Comparison of ENCODE assay signal across 8 cellular contexts in genomic region chr16:3401719-3402397, GRCh38. TPM values are rescaled to one million over a fixed set of nuclear protein-coding genes. Genes with fewer than 3 reads are reported as not detected.
DNase-seq lines count a peak whose midpoint lies in the region; ATAC-seq and TF ChIP-seq lines count a peak whose summit lies in the region.

No MANE protein-coding gene starts in this region.

- H3K27me3 ChIP-seq in ascending aorta (no peaks in the 10 kb centered on the region), thymus (ENCODE audit: control insufficient read depth, insufficient read depth) (no peaks in the 10 kb centered on the region)

- no peak for ATAC-seq in HG02763 (IDR thresholded peaks at IDR 0.05; ENCODE audit: unreplicated experiment)

- intact Hi-C loops in ascending aorta (cut with DNase I): loop anchor here (1.0 to 2.0 kb wide), 7 partner anchors 41 to 167 kb away; partner anchors contain the start of genes NAA60, TIGD7, ZNF200 and ZNF263

- H3K9me3 ChIP-seq in ascending aorta (peaks cover 26 to 52% of the 10 kb centered on the region in 2 donors), thymus (ENCODE audit: control insufficient read depth) (peaks cover 10% of the 10 kb centered on the region)

- peak; percentile 9 for DNase-seq in EL
- no peak for DNase-seq in Jurkat, Clone E6-1 (ENCODE audit: low read depth, low spot score)
- DNase-seq in ascending aorta (ENCODE audit: low spot score in 2 of 2): no peak
- peak; percentile 51 for DNase-seq in left kidney (ENCODE audit: low read depth, low spot score)
- no peak for DNase-seq in NCI-H1048 (lab: John Stamatoyannopoulos, UW)
- DNase-seq in NCI-H1930 (lab: John Stamatoyannopoulos, UW): no peak

- H3K4me3 ChIP-seq in Jurkat, Clone E6-1 (ENCODE audit: low read length): peak overlapping the region; percentile 91
- H3K4me3 ChIP-seq in ascending aorta (peak overlapping the region; percentile 74 to 95), thymus (ENCODE audit: low read length) (peak overlapping the region; percentile 72)

- 55% methylated on average over 17 of the region's 17 CpGs for WGBS in thymus

- H3K27ac ChIP-seq in ascending aorta (peak overlapping the region; percentile 79 to 91), thymus (ENCODE audit: low read depth) (peak overlapping the region; percentile 90)

- H3K36me3 ChIP-seq in ascending aorta (peaks cover 33 to 51% of the 10 kb centered on the region in 2 donors), thymus (ENCODE audit: control insufficient read depth, insufficient read depth) (peaks cover 32% of the 10 kb centered on the region)

- TF ChIP-seq CTCF in ascending aorta (IDR thresholded peaks at IDR 0.05): no peak

- peaks cover 3 to 18% of the 10 kb centered on the region in 2 donors for H3K4me1 ChIP-seq in ascending aorta
- H3K4me1 ChIP-seq in thymus (ENCODE audit: control insufficient read depth, insufficient read depth, low read length): peaks cover 11% of the 10 kb centered on the region

RNA-seq across cellular contexts. Expression of gene ZNF174, which starts 0.8 kb away (rescaled TPM):
- polyA plus RNA-seq in Jurkat, Clone E6-1 (2012; ENCODE audit: insufficient read depth, insufficient read length): 12.5 TPM
- 16.0 TPM for total RNA-seq in ascending aorta
- 7.0 TPM for polyA plus RNA-seq in thymus

RNA-seq across cellular contexts. Expression of gene ZSCAN32, which starts 1.1 kb away (rescaled TPM):
- 22.9 TPM for polyA plus RNA-seq in Jurkat, Clone E6-1 (2012; ENCODE audit: insufficient read depth, insufficient read length)
- total RNA-seq in ascending aorta: 4.2 TPM
- polyA plus RNA-seq in thymus: 16.3 TPM

RNA-seq across cellular contexts. Expression of gene ZNF597, which starts 41.4 kb away (rescaled TPM):
- polyA plus RNA-seq in Jurkat, Clone E6-1 (2012; ENCODE audit: insufficient read depth, insufficient read length): 1.4 TPM
- total RNA-seq in ascending aorta: 0.21 TPM
- 2.3 TPM for polyA plus RNA-seq in thymus

RNA-seq across cellular contexts. Expression of gene NAA60, which starts 41.6 kb away (rescaled TPM):
- 38.6 TPM for polyA plus RNA-seq in Jurkat, Clone E6-1 (2012; ENCODE audit: insufficient read depth, insufficient read length)
- total RNA-seq in ascending aorta: 74.6 TPM
- 36.0 TPM for polyA plus RNA-seq in thymus

RNA-seq across cellular contexts. Expression of gene OR2C1, which starts 46.2 kb away (rescaled TPM):
- not detected for polyA plus RNA-seq in Jurkat, Clone E6-1 (2012; ENCODE audit: insufficient read depth, insufficient read length)
- total RNA-seq in ascending aorta: not detected
- polyA plus RNA-seq in thymus: 0.21 TPM

Comparison
In these comparisons a context has a peak if more than half of its experiments do, and no peak if none do; other contexts are left out.
1. DNase-seq: peak in EL (single experiment) and left kidney (single experiment); none in Jurkat, Clone E6-1 (single experiment), ascending aorta (0 of 2), NCI-H1048 (single experiment) and NCI-H1930 (0 of 2).
2. Peak in every context shown above with its lines, with median percentiles within 50 percentile points of each other: H3K4me3 ChIP-seq.